ENCODE assay signal across 25 cellular contexts in genomic region chr10:102998508-102998907, GRCh38.
"Had no signal": no experiment of that assay in that cellular context is flagged by ENCODE, and none has a peak within 500 bp of the region (broad histone marks: within the 10 kb centered on the region; RNA-seq: fewer than 3 reads in every experiment).

No MANE protein-coding gene starts in this region.

- ATAC-seq: activated T-cell treated with anti-CD3 and anti-CD28 coated beads, Interleukin-2, amount 50 U/mL, for 4 hours; lower lobe of right lung; mucosa of descending colon; sciatic nerve had no signal

- H3K9me3 Mint-ChIP-seq: activated T-cell treated with anti-CD3 and anti-CD28 coated beads, Interleukin-2, amount 50 U/mL, for 4 hours; activated T-helper 17 cell treated with anti-CD3 and anti-CD28 coated beads, Interleukin-2, amount 50 U/mL, for 72 hours; dendritic cell treated with granulocyte-macrophage colony-stimulating factor and Interleukin-4, amounts not matched to agents 40 ng/mL and 50 ng/mL, for 4 days; nephron; stimulated activated naive CD8-positive, alpha-beta T cell treated with anti-CD3 and anti-CD28 coated beads, Interleukin-15, Interleukin-2, amounts not matched to agents 100 ng/mL and 50 ng/mL, for 24 hours had no signal

- H3K9me3 ChIP-seq: esophagus squamous epithelium, left lung, lower lobe of right lung, mucosa of descending colon, thoracic aorta had no signal

- H3K27me3 Mint-ChIP-seq: activated CD4-positive, alpha-beta T cell treated with anti-CD3 and anti-CD28 coated beads, Interleukin-2, amount 10 ng/mL, durations not matched to agents 7 days and 5 days; activated CD8-positive, alpha-beta T cell treated with anti-CD3 and anti-CD28 coated beads for 36 hours; activated T-helper 17 cell treated with anti-CD3 and anti-CD28 coated beads, Interleukin-2, amount 50 U/mL, for 72 hours; dendritic cell treated with granulocyte-macrophage colony-stimulating factor and Interleukin-4, amounts not matched to agents 40 ng/mL and 50 ng/mL, for 4 days; stimulated activated naive CD8-positive, alpha-beta T cell treated with anti-CD3 and anti-CD28 coated beads, Interleukin-15, Interleukin-2, amounts not matched to agents 100 ng/mL and 50 ng/mL, for 24 hours had no signal

- H3K27ac ChIP-seq: epithelial cell of prostate, esophagus squamous epithelium, left lung, lower lobe of right lung, skin epidermis, thoracic aorta had no signal

- H3K4me1 Mint-ChIP-seq: activated T-helper 17 cell treated with anti-CD3 and anti-CD28 coated beads, Interleukin-2, amount 50 U/mL, for 72 hours; nephron had no signal

- H3K36me3 ChIP-seq: esophagus squamous epithelium, left lung, lower lobe of right lung, thoracic aorta had no signal

- DNase-seq: activated CD4-positive, alpha-beta T cell treated with anti-CD3 and anti-CD28 coated beads for 1 hour; activated CD4-positive, alpha-beta T cell treated with anti-CD3 and anti-CD28 coated beads, Interleukin-2, amount 10 ng/mL, durations not matched to agents 7 days and 5 days; activated CD8-positive, alpha-beta T cell treated with anti-CD3 and anti-CD28 coated beads for 36 hours; activated gamma-delta T cell treated with Interleukin-2 at 50 U/mL for 16 hours; activated naive CD4-positive, alpha-beta T cell treated with anti-CD3 and anti-CD28 coated beads, Interleukin-2, amount 50 U/mL, for 16 hours; activated T-cell treated with anti-CD3 and anti-CD28 coated beads, Interleukin-2, amount 50 U/mL, for 4 hours; amniotic stem cell; central memory CD4-positive, alpha-beta T cell; esophagus squamous epithelium; foreskin melanocyte; left lung; lower lobe of right lung; mucosa of descending colon; posterior cingulate gyrus; stimulated activated CD4-positive, alpha-beta T cell treated with anti-CD3 and anti-CD28 coated beads, Interleukin-12 subunit alpha, Interleukin-12 subunit beta, amount 100 ng/mL, for 4 hours; stimulated activated CD4-positive, alpha-beta T cell treated with anti-CD3 and anti-CD28 coated beads, Interleukin-4, amount 100 ng/mL, for 1 hour; trophoblast cell had no signal

- H3K4me3 Mint-ChIP-seq: activated CD4-positive, alpha-beta T cell treated with anti-CD3 and anti-CD28 coated beads, Interleukin-2, amount 10 ng/mL, durations not matched to agents 7 days and 5 days; activated CD8-positive, alpha-beta T cell treated with anti-CD3 and anti-CD28 coated beads for 36 hours; activated T-cell treated with anti-CD3 and anti-CD28 coated beads, Interleukin-2, amount 50 U/mL, for 4 hours; activated T-helper 17 cell treated with anti-CD3 and anti-CD28 coated beads, Interleukin-2, amount 50 U/mL, for 72 hours; dendritic cell treated with granulocyte-macrophage colony-stimulating factor and Interleukin-4, amounts not matched to agents 40 ng/mL and 50 ng/mL, for 4 days; nephron; stimulated activated naive CD8-positive, alpha-beta T cell treated with anti-CD3 and anti-CD28 coated beads, Interleukin-15, Interleukin-2, amounts not matched to agents 100 ng/mL and 50 ng/mL, for 24 hours had no signal

- H3K4me3 ChIP-seq: esophagus squamous epithelium, left lung, lower lobe of right lung, mucosa of descending colon, skin epidermis, thoracic aorta had no signal

- H3K4me1 ChIP-seq: esophagus squamous epithelium, left lung, lower lobe of right lung had no signal

- H3K27me3 ChIP-seq: esophagus squamous epithelium, left lung had no signal

- H3K27ac Mint-ChIP-seq: activated CD4-positive, alpha-beta T cell treated with anti-CD3 and anti-CD28 coated beads, Interleukin-2, amount 10 ng/mL, durations not matched to agents 7 days and 5 days; activated CD8-positive, alpha-beta T cell treated with anti-CD3 and anti-CD28 coated beads for 36 hours; activated T-helper 17 cell treated with anti-CD3 and anti-CD28 coated beads, Interleukin-2, amount 50 U/mL, for 72 hours; dendritic cell treated with granulocyte-macrophage colony-stimulating factor and Interleukin-4, amounts not matched to agents 40 ng/mL and 50 ng/mL, for 4 days; stimulated activated naive CD8-positive, alpha-beta T cell treated with anti-CD3 and anti-CD28 coated beads, Interleukin-15, Interleukin-2, amounts not matched to agents 100 ng/mL and 50 ng/mL, for 24 hours had no signal
